ENCODE assay signal across 9 cellular contexts in the genomic region with DNA sequence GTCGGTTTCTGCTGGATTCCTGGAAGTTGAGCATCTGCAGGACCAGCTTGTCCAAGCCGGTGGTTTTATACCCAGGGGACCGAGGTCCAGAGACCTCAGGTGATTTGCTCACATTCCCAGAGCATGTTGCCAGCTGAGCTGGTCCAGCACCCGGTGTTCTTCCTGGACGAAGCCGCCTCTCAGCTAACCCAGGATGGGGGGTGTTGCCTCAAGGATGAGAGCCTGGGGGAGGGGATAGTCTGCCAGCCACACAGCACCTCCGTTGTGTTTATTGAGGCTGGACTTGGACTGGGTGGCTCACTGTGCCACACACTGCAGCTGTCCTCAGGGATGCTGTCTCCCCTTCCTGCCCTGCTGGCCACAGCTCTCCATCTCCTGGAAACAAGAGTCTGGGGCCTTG. TPM values are rescaled to one million over a fixed set of nuclear protein-coding genes. Genes with fewer than 3 reads are reported as not detected.
DNase-seq lines count a peak whose midpoint lies in the region; ATAC-seq and TF ChIP-seq lines count a peak whose summit lies in the region.
"Had no signal": no experiment of that assay in that cellular context is flagged by ENCODE, and none has a peak within 500 bp of the region (broad histone marks: within the 10 kb centered on the region; RNA-seq: fewer than 3 reads in every experiment).

No MANE protein-coding gene starts in this region.

- H3K4me3 ChIP-seq in A673 (ENCODE audit: low read depth, low read length, poor library complexity, severe bottlenecking) (peak overlapping the region; percentile 91), GM08714 (ENCODE audit: low read length) (peak overlapping the region; percentile 71; the same call in 1 of the 2 replicates), iPS-20b (ENCODE audit: low read length) (peak overlapping the region; percentile 77; the same call in 1 of the 2 replicates)

- CTCF ChIA-PET in A673 (lab: Charles Lee) = no interaction called here
- CTCF ChIA-PET in WTC11 (lab: Charles Lee) = interaction anchor here (0.9 to 7.3 kb wide), 6 partner anchors 17 to 131 kb away, joined by 3 to 93 read pairs (median 4); no protein-coding TSS in a partner anchor

- H3K27me3 ChIP-seq in A673 (replicated peaks; ENCODE audit: insufficient read depth, low read depth, low read length, poor library complexity) (no peaks in the 10 kb centered on the region), iPS-20b (ENCODE audit: insufficient read depth, low read length) (no peaks in the 10 kb centered on the region), foreskin keratinocyte (no peaks in the 10 kb centered on the region)

- H3K9me3 ChIP-seq in A673 (ENCODE audit: low read depth, low read length, poor library complexity, severe bottlenecking) (no peaks in the 10 kb centered on the region), iPS-20b (ENCODE audit: insufficient read depth, low read depth, low read length) (no peaks in the 10 kb centered on the region)

- H3K4me1 ChIP-seq in A673 (ENCODE audit: insufficient read depth, low read length, poor library complexity, severe bottlenecking) (peaks cover 44% of the 10 kb centered on the region), iPS-20b (ENCODE audit: insufficient read depth, low read length) (peaks cover 23% of the 10 kb centered on the region), foreskin keratinocyte (peaks cover 16% of the 10 kb centered on the region)

- no peaks in the 10 kb centered on the region for H3K9me3 Mint-ChIP-seq in WTC11

- POLR2A ChIA-PET in A673 (lab: Charles Lee; ENCODE audit: low non-redundant PET) = no interaction called here
- POLR2A ChIA-PET in WTC11 (lab: Charles Lee) = no interaction called here

- no peak overlapping the region for H3K27ac Mint-ChIP-seq in WTC11

- TF ChIP-seq CTCF in A673 (conservative IDR thresholded peaks at IDR 0.05; ENCODE audit: low read depth, low read length) (no peak), WTC11 (IDR thresholded peaks at IDR 0.05) (no peak), foreskin keratinocyte (conservative IDR thresholded peaks at IDR 0.05) (no peak)

- H3K36me3 Mint-ChIP-seq in WTC11 = no peaks in the 10 kb centered on the region

- BruUV-seq in A673 (replicated peaks; lab: Mats Ljungman, UMichigan) = no TSS peak

- intact Hi-C loops in A673 (cut with micrococcal nuclease; ENCODE audit: unreplicated experiment) = no loop called here

- ATAC-seq in WTC11 = no peak
- ATAC-seq in HG03378 (IDR thresholded peaks at IDR 0.05; ENCODE audit: unreplicated experiment) = no peak
- ATAC-seq in HG02588 (IDR thresholded peaks at IDR 0.05; ENCODE audit: unreplicated experiment) = no peak
- ATAC-seq in foreskin keratinocyte = no peak

- H3K9ac ChIP-seq in iPS-20b (ENCODE audit: low read depth, low read length) = peak overlapping the region; percentile 75; the same call in 1 of the 2 replicates

- H3K27ac ChIP-seq in A673 (ENCODE audit: low read depth, low read length, poor library complexity, severe bottlenecking) (peak overlapping the region; percentile 72), iPS-20b (ENCODE audit: low read length) (no peak overlapping the region), foreskin keratinocyte (no peak overlapping the region)

- peaks cover 42% of the 10 kb centered on the region for H3K4me1 Mint-ChIP-seq in WTC11

- H3K36me3 ChIP-seq in A673 (ENCODE audit: insufficient read depth, low read length, poor library complexity, severe bottlenecking) (no peaks in the 10 kb centered on the region), iPS-20b (ENCODE audit: insufficient read depth, low read depth, low read length) (no peaks in the 10 kb centered on the region)

- H3K4me3 Mint-ChIP-seq in WTC11 = peak overlapping the region; percentile 77

- H3K27me3 Mint-ChIP-seq in WTC11 (ENCODE audit: low read depth) = no peaks in the 10 kb centered on the region

- DNase-seq in A673 (ENCODE audit: low spot score) (no peak), WTC11 (ENCODE audit: low spot score) (no peak), LoVo (ENCODE audit: low spot score) (no peak), foreskin keratinocyte (no peak)
- DNase-seq: NCI-H2029 treated with DMSO at 0.1 percent for 48 hours had no signal

TF ChIP-seq in WTC11, 78 proteins besides CTCF, POLR2A, EP300 and RAD21:
- TF ChIP-seq MXD4 (CRISPR knock-in tag; IDR thresholded peaks at IDR 0.05; ENCODE audit: borderline replicate concordance) = no peak
- TF ChIP-seq ETV6 (CRISPR knock-in tag; IDR thresholded peaks at IDR 0.05) = no peak
- no peak for TF ChIP-seq ZNF121 (CRISPR knock-in tag; IDR thresholded peaks at IDR 0.05)
- TF ChIP-seq IRF2 (CRISPR knock-in tag; IDR thresholded peaks at IDR 0.05; ENCODE audit: borderline replicate concordance, low read depth) = no peak
- no peak for TF ChIP-seq JAZF1 (CRISPR knock-in tag; IDR thresholded peaks at IDR 0.05)
- TF ChIP-seq, protein P1, sequence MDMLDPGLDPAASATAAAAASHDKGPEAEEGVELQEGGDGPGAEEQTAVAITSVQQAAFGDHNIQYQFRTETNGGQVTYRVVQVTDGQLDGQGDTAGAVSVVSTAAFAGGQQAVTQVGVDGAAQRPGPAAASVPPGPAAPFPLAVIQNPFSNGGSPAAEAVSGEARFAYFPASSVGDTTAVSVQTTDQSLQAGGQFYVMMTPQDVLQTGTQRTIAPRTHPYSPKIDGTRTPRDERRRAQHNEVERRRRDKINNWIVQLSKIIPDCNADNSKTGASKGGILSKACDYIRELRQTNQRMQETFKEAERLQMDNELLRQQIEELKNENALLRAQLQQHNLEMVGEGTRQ (CRISPR knock-in tag; IDR thresholded peaks at IDR 0.05) = no peak
- TF ChIP-seq NR1H2 (CRISPR knock-in tag; IDR thresholded peaks at IDR 0.05) = no peak
- TF ChIP-seq NR3C1 (CRISPR knock-in tag; conservative IDR thresholded peaks at IDR 0.05; ENCODE audit: low read depth) = no peak
- no peak for TF ChIP-seq ZNF671 (CRISPR knock-in tag; IDR thresholded peaks at IDR 0.05)
- TF ChIP-seq CBFB (CRISPR knock-in tag; IDR thresholded peaks at IDR 0.05; ENCODE audit: low read depth) = no peak
- no peak for TF ChIP-seq TP53 (CRISPR knock-in tag; IDR thresholded peaks at IDR 0.05)
- TF ChIP-seq SOX15 (CRISPR knock-in tag; IDR thresholded peaks at IDR 0.05) = no peak
- TF ChIP-seq, protein P2, sequence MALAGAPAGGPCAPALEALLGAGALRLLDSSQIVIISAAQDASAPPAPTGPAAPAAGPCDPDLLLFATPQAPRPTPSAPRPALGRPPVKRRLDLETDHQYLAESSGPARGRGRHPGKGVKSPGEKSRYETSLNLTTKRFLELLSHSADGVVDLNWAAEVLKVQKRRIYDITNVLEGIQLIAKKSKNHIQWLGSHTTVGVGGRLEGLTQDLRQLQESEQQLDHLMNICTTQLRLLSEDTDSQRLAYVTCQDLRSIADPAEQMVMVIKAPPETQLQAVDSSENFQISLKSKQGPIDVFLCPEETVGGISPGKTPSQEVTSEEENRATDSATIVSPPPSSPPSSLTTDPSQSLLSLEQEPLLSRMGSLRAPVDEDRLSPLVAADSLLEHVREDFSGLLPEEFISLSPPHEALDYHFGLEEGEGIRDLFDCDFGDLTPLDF (CRISPR knock-in tag; IDR thresholded peaks at IDR 0.05) = no peak
- TF ChIP-seq NR2C2 (CRISPR knock-in tag; IDR thresholded peaks at IDR 0.05) = no peak
- no peak for TF ChIP-seq PRRX2 (CRISPR knock-in tag; IDR thresholded peaks at IDR 0.05)

RNA-seq across cellular contexts. Expression of gene TMEM201, which starts 1.5 kb away (rescaled TPM):
- 46.5 and 49.0 TPM in 2 replicates for total RNA-seq in A673 (2021)
- total RNA-seq in WTC11 (2021) = 25.9 to 30.4 TPM (median 26.7 TPM) in 3 replicates
- total RNA-seq in foreskin keratinocyte = 9.4 and 10.4 TPM in 2 replicates
- 8.0 and 8.9 TPM in 2 replicates for polyA plus RNA-seq in foreskin keratinocyte

RNA-seq across cellular contexts. Expression of gene SLC25A33, which starts 50.9 kb away (rescaled TPM):
- total RNA-seq in A673 (2021) (14.1 and 15.0 TPM in 2 replicates), WTC11 (2021) (8.8 to 9.3 TPM (median 9.2 TPM) in 3 replicates), foreskin keratinocyte (4.8 and 6.0 TPM in 2 replicates)
- polyA plus RNA-seq in foreskin keratinocyte = 4.1 and 4.7 TPM in 2 replicates
